In the genomic region with DNA sequence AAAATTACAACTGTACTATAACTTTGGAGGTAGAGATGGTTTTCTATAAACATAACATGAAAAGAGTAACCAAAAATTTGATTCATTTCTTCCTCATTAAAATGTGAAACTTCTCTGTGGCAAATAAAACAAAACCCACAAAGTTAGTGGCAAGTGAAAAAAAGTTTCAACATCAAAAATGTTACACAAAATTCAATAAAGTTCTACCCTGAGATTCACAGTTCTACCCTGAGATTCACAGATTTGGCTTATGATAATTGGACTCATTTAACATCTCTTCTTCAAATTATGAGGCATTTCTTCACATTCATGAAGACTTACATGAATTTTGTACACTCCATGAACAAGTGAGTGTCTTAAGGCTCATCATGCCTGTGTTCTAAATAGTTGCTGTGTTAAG, we compare ENCODE assay signal across 19 cellular contexts. TPM values are rescaled to one million over a fixed set of nuclear protein-coding genes. Genes with fewer than 3 reads are reported as not detected.
DNase-seq lines count a peak whose midpoint lies in the region; ATAC-seq and TF ChIP-seq lines count a peak whose summit lies in the region.
"Had no signal": no experiment of that assay in that cellular context is flagged by ENCODE, and none has a peak within 500 bp of the region (broad histone marks: within the 10 kb centered on the region; RNA-seq: fewer than 3 reads in every experiment).

No MANE protein-coding gene starts in this region.

- peak overlapping the region; percentile 88 for H3K27ac ChIP-seq in left ventricle myocardium inferior (replicated peaks)
- peak overlapping the region in 2 of 3 donors; percentile 18 to 98 for H3K27ac ChIP-seq in thyroid gland
- H3K27ac ChIP-seq in colonic mucosa, result no peak overlapping the region
- H3K27ac ChIP-seq: PC-9, RWPE1 had no signal

- intact Hi-C loops in activated CD4-positive, alpha-beta memory T cell treated with anti-CD3 and anti-CD28 coated beads for 36 hours (cut with micrococcal nuclease), result no loop called here
- intact Hi-C loops in left ventricle myocardium inferior (cut with micrococcal nuclease) (no loop called here), Right ventricle myocardium inferior (cut with DNase I) (no loop called here), thyroid gland (cut with DNase I) (no loop called here), colonic mucosa (cut with DNase I) (no loop called here)

- H3K4me1 Mint-ChIP-seq in activated CD4-positive, alpha-beta memory T cell treated with anti-CD3 and anti-CD28 coated beads for 36 hours (ENCODE audit: low read depth), result peaks cover 77% of the 10 kb centered on the region
- H3K4me1 Mint-ChIP-seq in activated CD4-positive, alpha-beta memory T cell treated with anti-CD3 and anti-CD28 coated beads, Interleukin-2, amount 10 ng/mL, durations not matched to agents 7 days and 5 days, result peaks cover 56% of the 10 kb centered on the region
- peaks cover 75 to 93% of the 10 kb centered on the region in 2 donors for H3K4me1 Mint-ChIP-seq in immature natural killer cell

- no peak overlapping the region for H3K4me3 Mint-ChIP-seq in activated CD4-positive, alpha-beta memory T cell treated with anti-CD3 and anti-CD28 coated beads for 36 hours
- no peak overlapping the region for H3K4me3 Mint-ChIP-seq in activated CD4-positive, alpha-beta memory T cell treated with anti-CD3 and anti-CD28 coated beads, Interleukin-2, amount 10 ng/mL, durations not matched to agents 7 days and 5 days
- peak overlapping the region in 3 of 5 donors; percentile 1 to 18 (median 6) for H3K4me3 Mint-ChIP-seq in immature natural killer cell
- H3K4me3 Mint-ChIP-seq: CD14-positive monocyte had no signal

- no peak for DNase-seq in activated CD4-positive, alpha-beta memory T cell treated with anti-CD3 and anti-CD28 coated beads for 36 hours
- DNase-seq in activated CD4-positive, alpha-beta memory T cell treated with anti-CD3 and anti-CD28 coated beads, Interleukin-2, amount 10 ng/mL, durations not matched to agents 7 days and 5 days, result no peak
- DNase-seq in left ventricle myocardium inferior, result no peak
- DNase-seq in Right ventricle myocardium inferior (ENCODE audit: missing footprints), result no peak
- DNase-seq in immature natural killer cell, result no peak
- DNase-seq in thyroid gland, result no peak
- DNase-seq in colonic mucosa, result no peak
- DNase-seq in NOMO-1 treated with DMSO at 0.1 percent for 48 hours (lab: John Stamatoyannopoulos, UW; ENCODE audit: unreplicated experiment), result no peak
- DNase-seq: 8988T, Calu3, IMR-90, NCI-H1048, NCI-H1436, NCI-H1930, NCI-H226, NCI-H524 had no signal

- no peak overlapping the region for H3K4me3 ChIP-seq in left ventricle myocardium inferior
- no peak overlapping the region for H3K4me3 ChIP-seq in thyroid gland (replicated peaks in 1 of 3)
- no peak overlapping the region for H3K4me3 ChIP-seq in colonic mucosa
- H3K4me3 ChIP-seq: PC-9 had no signal

- no peaks in the 10 kb centered on the region for H3K36me3 Mint-ChIP-seq in activated CD4-positive, alpha-beta memory T cell treated with anti-CD3 and anti-CD28 coated beads for 36 hours
- peaks cover 16% of the 10 kb centered on the region for H3K36me3 Mint-ChIP-seq in activated CD4-positive, alpha-beta memory T cell treated with anti-CD3 and anti-CD28 coated beads, Interleukin-2, amount 10 ng/mL, durations not matched to agents 7 days and 5 days (ENCODE audit: low read depth)
- no peaks in the 10 kb centered on the region for H3K36me3 Mint-ChIP-seq in immature natural killer cell

- no peaks in the 10 kb centered on the region for H3K9me3 Mint-ChIP-seq in activated CD4-positive, alpha-beta memory T cell treated with anti-CD3 and anti-CD28 coated beads for 36 hours
- no peaks in the 10 kb centered on the region for H3K9me3 Mint-ChIP-seq in activated CD4-positive, alpha-beta memory T cell treated with anti-CD3 and anti-CD28 coated beads, Interleukin-2, amount 10 ng/mL, durations not matched to agents 7 days and 5 days
- no peaks in the 10 kb centered on the region for H3K9me3 Mint-ChIP-seq in immature natural killer cell
- H3K9me3 Mint-ChIP-seq: CD14-positive monocyte had no signal

- peaks cover 66% of the 10 kb centered on the region for H3K4me1 ChIP-seq in left ventricle myocardium inferior
- peaks cover 31 to 67% of the 10 kb centered on the region in 2 donors for H3K4me1 ChIP-seq in thyroid gland
- H3K4me1 ChIP-seq in colonic mucosa, result no peaks in the 10 kb centered on the region

- CTCF ChIA-PET in activated CD4-positive, alpha-beta memory T cell treated with anti-CD3 and anti-CD28 coated beads for 36 hours (lab: Charles Lee), result no interaction called here
- CTCF ChIA-PET in activated CD4-positive, alpha-beta memory T cell treated with anti-CD3 and anti-CD28 coated beads, Interleukin-2, amount 10 ng/mL, durations not matched to agents 7 days and 5 days (lab: Charles Lee), result no interaction called here

- H3K36me3 ChIP-seq in left ventricle myocardium inferior (peaks cover 3% of the 10 kb centered on the region), thyroid gland (no peaks in the 10 kb centered on the region), colonic mucosa (no peaks in the 10 kb centered on the region)

- H3K9me3 ChIP-seq in left ventricle myocardium inferior (replicated peaks), result no peaks in the 10 kb centered on the region
- H3K9me3 ChIP-seq in thyroid gland, result no peaks in the 10 kb centered on the region
- H3K9me3 ChIP-seq in colonic mucosa, result no peaks in the 10 kb centered on the region

- POLR2A ChIA-PET in activated CD4-positive, alpha-beta memory T cell treated with anti-CD3 and anti-CD28 coated beads for 36 hours (lab: Charles Lee), result no interaction called here
- POLR2A ChIA-PET in activated CD4-positive, alpha-beta memory T cell treated with anti-CD3 and anti-CD28 coated beads, Interleukin-2, amount 10 ng/mL, durations not matched to agents 7 days and 5 days (lab: Charles Lee), result no interaction called here

- TF ChIP-seq POLR2A in thyroid gland (IDR thresholded peaks at IDR 0.05), result peak in 1 of 2 donors; percentile 10

- H3K27me3 ChIP-seq in left ventricle myocardium inferior (ENCODE audit: low read depth), result no peaks in the 10 kb centered on the region
- H3K27me3 ChIP-seq in thyroid gland, result no peaks in the 10 kb centered on the region
- H3K27me3 ChIP-seq in colonic mucosa, result no peaks in the 10 kb centered on the region

- H3K27ac Mint-ChIP-seq in activated CD4-positive, alpha-beta memory T cell treated with anti-CD3 and anti-CD28 coated beads for 36 hours, result peak overlapping the region; percentile 54
- no peak overlapping the region for H3K27ac Mint-ChIP-seq in activated CD4-positive, alpha-beta memory T cell treated with anti-CD3 and anti-CD28 coated beads, Interleukin-2, amount 10 ng/mL, durations not matched to agents 7 days and 5 days
- H3K27ac Mint-ChIP-seq in immature natural killer cell, result peak overlapping the region; percentile 15 to 83 (median 60)

- H3K27me3 Mint-ChIP-seq in activated CD4-positive, alpha-beta memory T cell treated with anti-CD3 and anti-CD28 coated beads for 36 hours, result no peaks in the 10 kb centered on the region
- no peaks in the 10 kb centered on the region for H3K27me3 Mint-ChIP-seq in activated CD4-positive, alpha-beta memory T cell treated with anti-CD3 and anti-CD28 coated beads, Interleukin-2, amount 10 ng/mL, durations not matched to agents 7 days and 5 days
- no peaks in the 10 kb centered on the region for H3K27me3 Mint-ChIP-seq in immature natural killer cell (ENCODE audit: low read depth in 3 of 3)

- no peak for ATAC-seq in Right ventricle myocardium inferior

- H3K9ac ChIP-seq in colonic mucosa (ENCODE audit: low read depth in 2 of 2, low read length in 2 of 2), result no peak overlapping the region

- TF ChIP-seq CTCF in left ventricle myocardium inferior (IDR thresholded peaks at IDR 0.05; ENCODE audit: borderline replicate concordance) (no peak), thyroid gland (IDR thresholded peaks at IDR 0.05) (no peak), colonic mucosa (IDR thresholded peaks at IDR 0.05) (no peak)

RNA-seq across cellular contexts. Expression of gene AAK1, which starts 51.0 kb away (rescaled TPM):
- total RNA-seq in activated CD4-positive, alpha-beta memory T cell treated with anti-CD3 and anti-CD28 coated beads for 36 hours, result 10 to 100 TPM; 95.2 to 99.3 TPM
- total RNA-seq in activated CD4-positive, alpha-beta memory T cell treated with anti-CD3 and anti-CD28 coated beads, Interleukin-2, amount 10 ng/mL, durations not matched to agents 7 days and 5 days, result 100 to 1,000 TPM; 115 to 121 TPM
- total RNA-seq in left ventricle myocardium inferior (133 TPM), Right ventricle myocardium inferior (76.2 TPM), thyroid gland (100 to 1,000 TPM in 3 of 4 donors, 10 to 100 TPM in 1; 82.0 to 174 (median 144) TPM), colonic mucosa (10 to 100 TPM; 33.5 to 41.7 TPM)
- polyA plus RNA-seq in immature natural killer cell, result 100 to 1,000 TPM in 1 of 3 donors, 10 to 100 TPM in 2; 23.1 to 121 (median 38.2) TPM

Comparison
In these comparisons a context has a peak if more than half of its experiments do, and no peak if none do; other contexts are left out.
1. H3K4me3 Mint-ChIP-seq: peak in immature natural killer cell (3 of 5); none in activated CD4-positive, alpha-beta memory T cell treated with anti-CD3 and anti-CD28 coated beads for 36 hours (single experiment) and activated CD4-positive, alpha-beta memory T cell treated with anti-CD3 and anti-CD28 coated beads, Interleukin-2, amount 10 ng/mL, durations not matched to agents 7 days and 5 days (single experiment).